1 cellular context compared by ENCODE assay signal in the genomic region with DNA sequence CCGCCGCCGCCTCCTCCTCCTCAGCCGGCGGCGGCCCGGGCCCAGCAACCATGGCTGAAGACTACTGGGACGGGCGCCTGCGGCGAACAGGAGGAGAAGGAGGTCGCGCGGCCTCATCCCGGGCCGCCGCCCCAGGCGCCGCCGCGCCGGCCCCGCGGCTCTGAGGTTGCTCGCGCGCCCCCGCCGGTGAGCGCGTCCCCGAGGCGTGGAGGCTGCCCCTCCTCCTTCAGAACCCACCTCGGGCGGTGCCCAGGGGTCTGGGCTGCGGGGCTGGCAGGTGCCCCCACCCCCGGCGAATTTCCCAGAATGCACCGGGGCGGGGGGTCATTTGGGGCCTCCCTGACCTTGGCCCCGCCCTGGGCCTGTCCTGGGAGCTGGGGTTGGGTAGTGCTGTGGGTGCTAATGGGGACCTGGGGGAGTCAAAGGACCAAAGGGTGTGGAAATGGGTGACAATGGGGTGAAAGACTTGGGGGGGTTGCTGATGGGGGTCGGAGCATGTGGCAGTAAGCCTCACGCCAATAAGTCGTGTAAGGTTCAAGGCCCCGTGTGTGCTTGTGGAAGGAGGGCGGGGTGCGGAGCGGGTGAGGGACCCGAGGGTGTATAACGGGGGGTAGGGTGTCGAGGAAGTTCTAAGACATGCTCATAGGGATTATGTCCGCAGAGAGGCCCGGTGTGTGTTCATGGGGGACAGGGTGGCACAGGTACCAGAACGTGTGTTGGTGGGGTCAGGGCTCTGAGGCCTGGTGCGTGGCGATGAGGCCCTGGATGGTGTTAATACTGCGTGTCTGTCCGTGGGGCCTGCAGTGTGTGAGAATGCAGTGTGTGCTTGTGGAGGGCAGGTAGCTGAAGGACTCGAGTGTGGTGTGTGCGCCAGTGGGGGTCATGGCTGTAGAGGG.
TF ChIP-seq lines count a peak whose summit lies in the region.

No MANE protein-coding gene starts in this region.

TF ChIP-seq in GM12878, 131 proteins besides CTCF, POLR2A, EP300 and RAD21:
- TF ChIP-seq, protein P1, sequence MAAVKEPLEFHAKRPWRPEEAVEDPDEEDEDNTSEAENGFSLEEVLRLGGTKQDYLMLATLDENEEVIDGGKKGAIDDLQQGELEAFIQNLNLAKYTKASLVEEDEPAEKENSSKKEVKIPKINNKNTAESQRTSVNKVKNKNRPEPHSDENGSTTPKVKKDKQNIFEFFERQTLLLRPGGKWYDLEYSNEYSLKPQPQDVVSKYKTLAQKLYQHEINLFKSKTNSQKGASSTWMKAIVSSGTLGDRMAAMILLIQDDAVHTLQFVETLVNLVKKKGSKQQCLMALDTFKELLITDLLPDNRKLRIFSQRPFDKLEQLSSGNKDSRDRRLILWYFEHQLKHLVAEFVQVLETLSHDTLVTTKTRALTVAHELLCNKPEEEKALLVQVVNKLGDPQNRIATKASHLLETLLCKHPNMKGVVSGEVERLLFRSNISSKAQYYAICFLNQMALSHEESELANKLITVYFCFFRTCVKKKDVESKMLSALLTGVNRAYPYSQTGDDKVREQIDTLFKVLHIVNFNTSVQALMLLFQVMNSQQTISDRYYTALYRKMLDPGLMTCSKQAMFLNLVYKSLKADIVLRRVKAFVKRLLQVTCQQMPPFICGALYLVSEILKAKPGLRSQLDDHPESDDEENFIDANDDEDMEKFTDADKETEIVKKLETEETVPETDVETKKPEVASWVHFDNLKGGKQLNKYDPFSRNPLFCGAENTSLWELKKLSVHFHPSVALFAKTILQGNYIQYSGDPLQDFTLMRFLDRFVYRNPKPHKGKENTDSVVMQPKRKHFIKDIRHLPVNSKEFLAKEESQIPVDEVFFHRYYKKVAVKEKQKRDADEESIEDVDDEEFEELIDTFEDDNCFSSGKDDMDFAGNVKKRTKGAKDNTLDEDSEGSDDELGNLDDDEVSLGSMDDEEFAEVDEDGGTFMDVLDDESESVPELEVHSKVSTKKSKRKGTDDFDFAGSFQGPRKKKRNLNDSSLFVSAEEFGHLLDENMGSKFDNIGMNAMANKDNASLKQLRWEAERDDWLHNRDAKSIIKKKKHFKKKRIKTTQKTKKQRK (IDR thresholded peaks at IDR 0.05; ENCODE audit: low read depth, low read length): no peak
- TF ChIP-seq HDGF (IDR thresholded peaks at IDR 0.05) (peak; percentile 47; the same call in 1 of the 2 replicates), TCF3 (IDR thresholded peaks at IDR 0.05; ENCODE audit: borderline replicate concordance, insufficient read depth, low read depth, low read length) (no peak), FOXM1 (IDR thresholded peaks at IDR 0.05; ENCODE audit: low read depth, low read length) (no peak), POLR2AphosphoS2 (IDR thresholded peaks at IDR 0.05; ENCODE audit: low read depth, low read length) (no peak), SMC3 (IDR thresholded peaks at IDR 0.05; ENCODE audit: borderline replicate concordance, low read length) (no peak), BACH1 (IDR thresholded peaks at IDR 0.05; ENCODE audit: borderline replicate concordance) (peak; percentile 24; the same call in 1 of the 2 replicates), LARP7 (IDR thresholded peaks at IDR 0.05) (peak; percentile 67), NR2C1 (IDR thresholded peaks at IDR 0.05) (peak; percentile 74), SREBF1 (IDR thresholded peaks at IDR 0.05; ENCODE audit: low read length) (no peak), PML (IDR thresholded peaks at IDR 0.05; ENCODE audit: low read length) (peak; percentile 39; the same call in 1 of the 2 replicates), GABPA (IDR thresholded peaks at IDR 0.05; ENCODE audit: low read depth) (no peak), TCF12 (IDR thresholded peaks at IDR 0.05; ENCODE audit: low read depth, low read length) (0 out of 2 replicates have a peak, but pooled peaks have one; percentile 25), ETV6 (conservative IDR thresholded peaks at IDR 0.05 in 1 of 2, IDR thresholded peaks at IDR 0.05 in 1 of 2; ENCODE audit: borderline replicate concordance in 1 of 2, low read depth in 1 of 2) (no peak), ZSCAN29 (IDR thresholded peaks at IDR 0.05) (0 out of 2 replicates have a peak, but pooled peaks have one; percentile 54), TBL1XR1 (IDR thresholded peaks at IDR 0.05; ENCODE audit: low read depth, low read length) (no peak), TAF1 (IDR thresholded peaks at IDR 0.05; ENCODE audit: borderline replicate concordance, low read depth, low read length) (peak; percentile 6; the same call in 1 of the 2 replicates), DPF2 (IDR thresholded peaks at IDR 0.05) (peak; percentile 37), MYC (IDR thresholded peaks at IDR 0.05; ENCODE audit: insufficient read depth, insufficient read length, insufficient replicate concordance, low read length, severe bottlenecking) (no peak), NR2F1 (conservative IDR thresholded peaks at IDR 0.05) (peak; percentile 76), GATAD2B (conservative IDR thresholded peaks at IDR 0.05; ENCODE audit: low read depth) (peak; percentile 79; the same call in 1 of the 2 replicates), IRF4 (IDR thresholded peaks at IDR 0.05; ENCODE audit: low read depth, low read length) (no peak)
- TF ChIP-seq, protein P2, sequence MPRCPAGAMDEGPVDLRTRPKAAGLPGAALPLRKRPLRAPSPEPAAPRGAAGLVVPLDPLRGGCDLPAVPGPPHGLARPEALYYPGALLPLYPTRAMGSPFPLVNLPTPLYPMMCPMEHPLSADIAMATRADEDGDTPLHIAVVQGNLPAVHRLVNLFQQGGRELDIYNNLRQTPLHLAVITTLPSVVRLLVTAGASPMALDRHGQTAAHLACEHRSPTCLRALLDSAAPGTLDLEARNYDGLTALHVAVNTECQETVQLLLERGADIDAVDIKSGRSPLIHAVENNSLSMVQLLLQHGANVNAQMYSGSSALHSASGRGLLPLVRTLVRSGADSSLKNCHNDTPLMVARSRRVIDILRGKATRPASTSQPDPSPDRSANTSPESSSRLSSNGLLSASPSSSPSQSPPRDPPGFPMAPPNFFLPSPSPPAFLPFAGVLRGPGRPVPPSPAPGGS (IDR thresholded peaks at IDR 0.05; ENCODE audit: borderline replicate concordance, insufficient read depth, low read depth, low read length, poor library complexity, severe bottlenecking): no peak
- TF ChIP-seq, protein P3, sequence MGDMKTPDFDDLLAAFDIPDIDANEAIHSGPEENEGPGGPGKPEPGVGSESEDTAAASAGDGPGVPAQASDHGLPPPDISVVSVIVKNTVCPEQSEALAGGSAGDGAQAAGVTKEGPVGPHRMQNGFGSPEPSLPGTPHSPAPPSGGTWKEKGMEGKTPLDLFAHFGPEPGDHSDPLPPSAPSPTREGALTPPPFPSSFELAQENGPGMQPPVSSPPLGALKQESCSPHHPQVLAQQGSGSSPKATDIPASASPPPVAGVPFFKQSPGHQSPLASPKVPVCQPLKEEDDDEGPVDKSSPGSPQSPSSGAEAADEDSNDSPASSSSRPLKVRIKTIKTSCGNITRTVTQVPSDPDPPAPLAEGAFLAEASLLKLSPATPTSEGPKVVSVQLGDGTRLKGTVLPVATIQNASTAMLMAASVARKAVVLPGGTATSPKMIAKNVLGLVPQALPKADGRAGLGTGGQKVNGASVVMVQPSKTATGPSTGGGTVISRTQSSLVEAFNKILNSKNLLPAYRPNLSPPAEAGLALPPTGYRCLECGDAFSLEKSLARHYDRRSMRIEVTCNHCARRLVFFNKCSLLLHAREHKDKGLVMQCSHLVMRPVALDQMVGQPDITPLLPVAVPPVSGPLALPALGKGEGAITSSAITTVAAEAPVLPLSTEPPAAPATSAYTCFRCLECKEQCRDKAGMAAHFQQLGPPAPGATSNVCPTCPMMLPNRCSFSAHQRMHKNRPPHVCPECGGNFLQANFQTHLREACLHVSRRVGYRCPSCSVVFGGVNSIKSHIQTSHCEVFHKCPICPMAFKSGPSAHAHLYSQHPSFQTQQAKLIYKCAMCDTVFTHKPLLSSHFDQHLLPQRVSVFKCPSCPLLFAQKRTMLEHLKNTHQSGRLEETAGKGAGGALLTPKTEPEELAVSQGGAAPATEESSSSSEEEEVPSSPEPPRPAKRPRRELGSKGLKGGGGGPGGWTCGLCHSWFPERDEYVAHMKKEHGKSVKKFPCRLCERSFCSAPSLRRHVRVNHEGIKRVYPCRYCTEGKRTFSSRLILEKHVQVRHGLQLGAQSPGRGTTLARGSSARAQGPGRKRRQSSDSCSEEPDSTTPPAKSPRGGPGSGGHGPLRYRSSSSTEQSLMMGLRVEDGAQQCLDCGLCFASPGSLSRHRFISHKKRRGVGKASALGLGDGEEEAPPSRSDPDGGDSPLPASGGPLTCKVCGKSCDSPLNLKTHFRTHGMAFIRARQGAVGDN (IDR thresholded peaks at IDR 0.05): no peak; the same call in 1 of the 2 replicates
- TF ChIP-seq, protein P4, sequence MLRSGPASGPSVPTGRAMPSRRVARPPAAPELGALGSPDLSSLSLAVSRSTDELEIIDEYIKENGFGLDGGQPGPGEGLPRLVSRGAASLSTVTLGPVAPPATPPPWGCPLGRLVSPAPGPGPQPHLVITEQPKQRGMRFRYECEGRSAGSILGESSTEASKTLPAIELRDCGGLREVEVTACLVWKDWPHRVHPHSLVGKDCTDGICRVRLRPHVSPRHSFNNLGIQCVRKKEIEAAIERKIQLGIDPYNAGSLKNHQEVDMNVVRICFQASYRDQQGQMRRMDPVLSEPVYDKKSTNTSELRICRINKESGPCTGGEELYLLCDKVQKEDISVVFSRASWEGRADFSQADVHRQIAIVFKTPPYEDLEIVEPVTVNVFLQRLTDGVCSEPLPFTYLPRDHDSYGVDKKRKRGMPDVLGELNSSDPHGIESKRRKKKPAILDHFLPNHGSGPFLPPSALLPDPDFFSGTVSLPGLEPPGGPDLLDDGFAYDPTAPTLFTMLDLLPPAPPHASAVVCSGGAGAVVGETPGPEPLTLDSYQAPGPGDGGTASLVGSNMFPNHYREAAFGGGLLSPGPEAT (IDR thresholded peaks at IDR 0.05; ENCODE audit: low read depth): no peak
- TF ChIP-seq, protein P5, sequence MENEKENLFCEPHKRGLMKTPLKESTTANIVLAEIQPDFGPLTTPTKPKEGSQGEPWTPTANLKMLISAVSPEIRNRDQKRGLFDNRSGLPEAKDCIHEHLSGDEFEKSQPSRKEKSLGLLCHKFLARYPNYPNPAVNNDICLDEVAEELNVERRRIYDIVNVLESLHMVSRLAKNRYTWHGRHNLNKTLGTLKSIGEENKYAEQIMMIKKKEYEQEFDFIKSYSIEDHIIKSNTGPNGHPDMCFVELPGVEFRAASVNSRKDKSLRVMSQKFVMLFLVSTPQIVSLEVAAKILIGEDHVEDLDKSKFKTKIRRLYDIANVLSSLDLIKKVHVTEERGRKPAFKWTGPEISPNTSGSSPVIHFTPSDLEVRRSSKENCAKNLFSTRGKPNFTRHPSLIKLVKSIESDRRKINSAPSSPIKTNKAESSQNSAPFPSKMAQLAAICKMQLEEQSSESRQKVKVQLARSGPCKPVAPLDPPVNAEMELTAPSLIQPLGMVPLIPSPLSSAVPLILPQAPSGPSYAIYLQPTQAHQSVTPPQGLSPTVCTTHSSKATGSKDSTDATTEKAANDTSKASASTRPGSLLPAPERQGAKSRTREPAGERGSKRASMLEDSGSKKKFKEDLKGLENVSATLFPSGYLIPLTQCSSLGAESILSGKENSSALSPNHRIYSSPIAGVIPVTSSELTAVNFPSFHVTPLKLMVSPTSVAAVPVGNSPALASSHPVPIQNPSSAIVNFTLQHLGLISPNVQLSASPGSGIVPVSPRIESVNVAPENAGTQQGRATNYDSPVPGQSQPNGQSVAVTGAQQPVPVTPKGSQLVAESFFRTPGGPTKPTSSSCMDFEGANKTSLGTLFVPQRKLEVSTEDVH (IDR thresholded peaks at IDR 0.05; ENCODE audit: low read depth, partially characterized antibody): no peak
- TF ChIP-seq, protein P6, sequence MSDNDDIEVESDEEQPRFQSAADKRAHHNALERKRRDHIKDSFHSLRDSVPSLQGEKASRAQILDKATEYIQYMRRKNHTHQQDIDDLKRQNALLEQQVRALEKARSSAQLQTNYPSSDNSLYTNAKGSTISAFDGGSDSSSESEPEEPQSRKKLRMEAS (IDR thresholded peaks at IDR 0.05; ENCODE audit: low read depth, low read length): no peak
- TF ChIP-seq, protein P7, sequence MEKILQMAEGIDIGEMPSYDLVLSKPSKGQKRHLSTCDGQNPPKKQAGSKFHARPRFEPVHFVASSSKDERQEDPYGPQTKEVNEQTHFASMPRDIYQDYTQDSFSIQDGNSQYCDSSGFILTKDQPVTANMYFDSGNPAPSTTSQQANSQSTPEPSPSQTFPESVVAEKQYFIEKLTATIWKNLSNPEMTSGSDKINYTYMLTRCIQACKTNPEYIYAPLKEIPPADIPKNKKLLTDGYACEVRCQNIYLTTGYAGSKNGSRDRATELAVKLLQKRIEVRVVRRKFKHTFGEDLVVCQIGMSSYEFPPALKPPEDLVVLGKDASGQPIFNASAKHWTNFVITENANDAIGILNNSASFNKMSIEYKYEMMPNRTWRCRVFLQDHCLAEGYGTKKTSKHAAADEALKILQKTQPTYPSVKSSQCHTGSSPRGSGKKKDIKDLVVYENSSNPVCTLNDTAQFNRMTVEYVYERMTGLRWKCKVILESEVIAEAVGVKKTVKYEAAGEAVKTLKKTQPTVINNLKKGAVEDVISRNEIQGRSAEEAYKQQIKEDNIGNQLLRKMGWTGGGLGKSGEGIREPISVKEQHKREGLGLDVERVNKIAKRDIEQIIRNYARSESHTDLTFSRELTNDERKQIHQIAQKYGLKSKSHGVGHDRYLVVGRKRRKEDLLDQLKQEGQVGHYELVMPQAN (conservative IDR thresholded peaks at IDR 0.05): peak; percentile 32
TF ChIP-seq in GM12878: peak in this region for 12.
